Comparison of ENCODE assay signal across 12 cellular contexts in the genomic region with DNA sequence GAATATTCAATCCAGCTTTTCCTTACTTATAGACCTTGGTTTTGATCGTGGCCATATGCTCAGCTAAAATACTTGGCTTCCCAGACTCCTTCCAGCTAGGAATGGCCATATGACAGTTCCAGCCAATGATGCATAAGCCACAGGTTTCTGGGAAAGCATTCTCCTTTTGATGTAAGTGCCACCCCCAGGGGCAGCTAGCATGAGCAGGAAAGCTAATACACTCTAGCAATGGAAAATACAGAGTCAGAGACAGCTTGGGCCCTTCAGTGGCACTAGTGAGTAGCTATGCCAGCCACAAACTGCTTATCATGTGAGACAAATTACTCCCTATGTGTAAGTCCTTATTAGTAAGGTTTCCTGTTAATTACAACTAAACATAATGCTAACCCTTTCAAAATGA. TPM values are rescaled to one million over a fixed set of nuclear protein-coding genes. Genes with fewer than 3 reads are reported as not detected.
DNase-seq lines count a peak whose midpoint lies in the region; ATAC-seq, FAIRE-seq and TF ChIP-seq lines count a peak whose summit lies in the region.
"Had no signal": no experiment of that assay in that cellular context is flagged by ENCODE, and none has a peak within 500 bp of the region (broad histone marks: within the 10 kb centered on the region; RNA-seq: fewer than 3 reads in every experiment).

No MANE protein-coding gene starts in this region.

- H3K27ac Mint-ChIP-seq in T-helper 2 cell treated with Interferon-gamma antibody and Interleukin-4, amounts not matched to agents 5 μg/mL and 100 μg/mL, for 36 hours = peak overlapping the region; percentile 97

- TF ChIP-seq POLR2A in endothelial cell of umbilical vein (IDR thresholded peaks at IDR 0.05; ENCODE audit: low read depth, low read length) (no peak), stomach (IDR thresholded peaks at IDR 0.05) (no peak), adrenal gland (IDR thresholded peaks at IDR 0.05) (no peak)

- peak; percentile 40 for DNase-seq in activated T-cell treated with anti-CD3 and anti-CD28 coated beads, Interleukin-2, amount 50 U/mL, for 4 hours
- no peak for DNase-seq in activated T-cell treated with anti-CD3 and anti-CD28 coated beads, Interleukin-2, amount 50 U/mL, for 48 hours
- no peak for DNase-seq in T-helper 2 cell treated with Interferon-gamma antibody and Interleukin-4, amounts not matched to agents 5 μg/mL and 100 μg/mL, for 36 hours (ENCODE audit: low spot score)
- DNase-seq in endothelial cell of umbilical vein (ENCODE audit: low read depth, low spot score) = peak; percentile 41
- DNase-seq in stomach = no peak
- DNase-seq in HTR-8/SVneo (ENCODE audit: insufficient read length, low spot score) = no peak
- no peak for DNase-seq in adrenal gland
- DNase-seq: left ventricle myocardium superior, NCI-H510A had no signal

- H3K79me2 ChIP-seq in endothelial cell of umbilical vein (ENCODE audit: control insufficient read depth, insufficient read depth, low read length) = peaks cover 21% of the 10 kb centered on the region

- TF ChIP-seq EP300 in stomach (IDR thresholded peaks at IDR 0.05) = no peak

- H3K9ac ChIP-seq in endothelial cell of umbilical vein (replicated peaks; ENCODE audit: extremely low read depth, insufficient read depth, low read length) = no peak overlapping the region

- peak overlapping the region; percentile 39 for H3K4me3 Mint-ChIP-seq in activated T-cell treated with anti-CD3 and anti-CD28 coated beads, Interleukin-2, amount 50 U/mL, for 4 hours
- H3K4me3 Mint-ChIP-seq in T-helper 2 cell treated with Interferon-gamma antibody and Interleukin-4, amounts not matched to agents 5 μg/mL and 100 μg/mL, for 36 hours = peak overlapping the region; percentile 78
- H3K4me3 Mint-ChIP-seq: IgD-negative memory B cell had no signal

- BruUV-seq in endothelial cell of umbilical vein (replicated peaks; lab: Mats Ljungman, UMichigan) = no TSS peak

- no peaks in the 10 kb centered on the region for H4K20me1 ChIP-seq in endothelial cell of umbilical vein (replicated peaks; ENCODE audit: control insufficient read depth, extremely low read depth, insufficient read depth, low read length)

- H3K4me1 ChIP-seq in endothelial cell of umbilical vein (ENCODE audit: control insufficient read depth, extremely low read depth, insufficient read depth, low read length) (peaks cover 48% of the 10 kb centered on the region), stomach (peaks cover 61 to 97% (median 84%) of the 10 kb centered on the region in 4 donors), adrenal gland (replicated peaks in 1 of 2) (peaks cover 42 to 87% of the 10 kb centered on the region in 2 donors)

- H3K9me3 ChIP-seq in endothelial cell of umbilical vein (replicated peaks; ENCODE audit: control insufficient read depth, insufficient read depth, low read length) = no peaks in the 10 kb centered on the region
- no peaks in the 10 kb centered on the region for H3K9me3 ChIP-seq in stomach
- H3K9me3 ChIP-seq in adrenal gland (replicated peaks in 1 of 3) = no peaks in the 10 kb centered on the region
- H3K9me3 ChIP-seq: ascending aorta had no signal

- H3K36me3 ChIP-seq in endothelial cell of umbilical vein (ENCODE audit: control insufficient read depth in 2 of 2, extremely low read depth in 1 of 2, insufficient read depth in 2 of 2, low read length in 2 of 2) = no peaks in the 10 kb centered on the region
- peaks cover 0 to 28% (median 15%) of the 10 kb centered on the region in 4 donors for H3K36me3 ChIP-seq in stomach
- H3K36me3 ChIP-seq in adrenal gland (replicated peaks in 1 of 2) = peaks cover 0 to 21% of the 10 kb centered on the region in 2 donors

- dilution Hi-C loops in endothelial cell of umbilical vein (cut with MboI; ENCODE audit: extremely low pct_ligation_motif_present, low sequenced_read_pairs) = no loop called here

- no peaks in the 10 kb centered on the region for H3K9me1 ChIP-seq in endothelial cell of umbilical vein (replicated peaks; ENCODE audit: control insufficient read depth, extremely low read depth, insufficient read depth, low read length)

- ATAC-seq in activated T-cell treated with anti-CD3 and anti-CD28 coated beads, Interleukin-2, amount 50 U/mL, for 4 hours = no peak
- ATAC-seq in esophagus mucosa = no peak
- ATAC-seq: left ventricle myocardium superior had no signal

- TF ChIP-seq CTCF in endothelial cell of umbilical vein (IDR thresholded peaks at IDR 0.05; ENCODE audit: extremely low read depth in 1 of 2, insufficient read depth in 1 of 2, low read depth in 1 of 2, low read length in 2 of 2) (no peak), stomach (IDR thresholded peaks at IDR 0.05) (no peak), adrenal gland (IDR thresholded peaks at IDR 0.05) (no peak)

- peaks cover 18% of the 10 kb centered on the region for H3K36me3 Mint-ChIP-seq in activated T-cell treated with anti-CD3 and anti-CD28 coated beads, Interleukin-2, amount 50 U/mL, for 4 hours (ENCODE audit: insufficient read depth)
- peaks cover 49% of the 10 kb centered on the region for H3K36me3 Mint-ChIP-seq in T-helper 2 cell treated with Interferon-gamma antibody and Interleukin-4, amounts not matched to agents 5 μg/mL and 100 μg/mL, for 36 hours (ENCODE audit: low read depth)

- WGBS in stomach, 5 donors = 54 to 84% (median 72%) methylated on average over 1 of the region's 1 CpG
- 77 to 90% (median 86%) methylated on average over 1 of the region's 1 CpG for WGBS in adrenal gland, 4 donors

- H3K27me3 ChIP-seq in endothelial cell of umbilical vein (ENCODE audit: control insufficient read depth in 2 of 2, insufficient read depth in 2 of 2, low read length in 2 of 2) (no peaks in the 10 kb centered on the region), stomach (no peaks in the 10 kb centered on the region), adrenal gland (no peaks in the 10 kb centered on the region)
- H3K27me3 ChIP-seq: ascending aorta had no signal

- H3K27ac ChIP-seq in endothelial cell of umbilical vein (ENCODE audit: insufficient read depth, low read depth, low read length) = peak overlapping the region; percentile 10
- H3K27ac ChIP-seq in stomach = peak overlapping the region in 3 of 5 donors; percentile 46 to 75 (median 71)
- H3K27ac ChIP-seq in adrenal gland = peak overlapping the region in 2 of 5 donors; percentile 3 to 74

- H3K4me3 ChIP-seq in endothelial cell of umbilical vein (replicated peaks in 1 of 3; ENCODE audit: insufficient read depth in 1 of 3, low read depth in 1 of 3, low read length in 3 of 3) (no peak overlapping the region), stomach (no peak overlapping the region), adrenal gland (no peak overlapping the region)
- H3K4me3 ChIP-seq: ascending aorta had no signal

- H3K9me3 Mint-ChIP-seq in activated T-cell treated with anti-CD3 and anti-CD28 coated beads, Interleukin-2, amount 50 U/mL, for 4 hours = no peaks in the 10 kb centered on the region
- H3K9me3 Mint-ChIP-seq in T-helper 2 cell treated with Interferon-gamma antibody and Interleukin-4, amounts not matched to agents 5 μg/mL and 100 μg/mL, for 36 hours = no peaks in the 10 kb centered on the region
- H3K9me3 Mint-ChIP-seq: IgD-negative memory B cell had no signal

- FAIRE-seq in endothelial cell of umbilical vein (lab: Jason Lieb, UNC) (no peak), HTR-8/SVneo (lab: Jason Lieb, UNC) (no peak)

- peak overlapping the region; percentile 70 for H3K4me2 ChIP-seq in endothelial cell of umbilical vein (ENCODE audit: insufficient read depth, low read length)

- no peak overlapping the region for H2AFZ ChIP-seq in endothelial cell of umbilical vein (ENCODE audit: low read depth, low read length)

- no peaks in the 10 kb centered on the region for H3K27me3 Mint-ChIP-seq in activated T-cell treated with anti-CD3 and anti-CD28 coated beads, Interleukin-2, amount 50 U/mL, for 4 hours (ENCODE audit: low read depth)
- H3K27me3 Mint-ChIP-seq in T-helper 2 cell treated with Interferon-gamma antibody and Interleukin-4, amounts not matched to agents 5 μg/mL and 100 μg/mL, for 36 hours (ENCODE audit: low read depth) = no peaks in the 10 kb centered on the region

- CTCF ChIA-PET in endothelial cell of umbilical vein (lab: Charles Lee) = interaction anchor here (0.9 to 4.2 kb wide), 13 partner anchors 8 to 145 kb away, joined by 3 to 25 read pairs (median 4); no protein-coding TSS in a partner anchor

- POLR2A ChIA-PET in endothelial cell of umbilical vein (lab: Charles Lee) = interaction anchor here (1.2 kb wide), 1 partner anchor 8 kb away, joined by 3 read pairs; no protein-coding TSS in a partner anchor

- intact Hi-C loops in endothelial cell of umbilical vein (cut with micrococcal nuclease) (loop anchor here (1.0 to 2.0 kb wide), 4 partner anchors 10 to 24 kb away; no protein-coding TSS in a partner anchor), stomach (cut with DNase I; ENCODE audit: low total_unique reads) (no loop called here), adrenal gland (cut with DNase I) (no loop called here)

- H3K4me1 Mint-ChIP-seq in activated T-cell treated with anti-CD3 and anti-CD28 coated beads, Interleukin-2, amount 50 U/mL, for 4 hours (ENCODE audit: low read depth) = peaks cover 99% of the 10 kb centered on the region
- peaks cover 88% of the 10 kb centered on the region for H3K4me1 Mint-ChIP-seq in T-helper 2 cell treated with Interferon-gamma antibody and Interleukin-4, amounts not matched to agents 5 μg/mL and 100 μg/mL, for 36 hours (ENCODE audit: low read depth)

RNA-seq across cellular contexts. Expression of a gene that starts 26.7 kb away (rescaled TPM):
- total RNA-seq in activated T-cell treated with anti-CD3 and anti-CD28 coated beads, Interleukin-2, amount 50 U/mL, for 4 hours = 10 to 100 TPM; 22.8 to 24.9 (median 24.0) TPM
- total RNA-seq in endothelial cell of umbilical vein (45.4 and 46.1 TPM in 2 replicates), stomach (10 to 100 TPM; 38.2 to 61.7 (median 58.3) TPM), adrenal gland (10 to 100 TPM; 32.4 to 95.0 (median 66.5) TPM), esophagus mucosa (18.6 TPM)
- polyA plus RNA-seq in endothelial cell of umbilical vein (30.1 and 30.8 TPM in 2 replicates), stomach (10 to 100 TPM in 2 of 3 donors, 1 to 10 TPM in 1; 9.3 to 12.4 (median 11.7) TPM), adrenal gland (10 to 100 TPM; 16.3 to 24.5 (median 18.2) TPM)
- 22.8 and 24.3 TPM in 2 replicates for polyA plus RNA-seq in endothelial cell of umbilical vein (2011; cell fraction: cytosol; rRNA removed)
- 96.5 and 114 TPM in 2 replicates for polyA plus RNA-seq in endothelial cell of umbilical vein (2011; cell fraction: nucleus; rRNA removed)
- polyA plus RNA-seq in endothelial cell of umbilical vein (2012) = 25.8 and 28.4 TPM in 2 replicates
- 55.3 and 60.7 TPM in 2 replicates for polyA minus RNA-seq in endothelial cell of umbilical vein
- polyA minus RNA-seq in endothelial cell of umbilical vein (2011; cell fraction: cytosol; rRNA and poly(A)+ RNA removed) = 10.5 TPM
- polyA minus RNA-seq in endothelial cell of umbilical vein (2011; cell fraction: nucleus; rRNA and poly(A)+ RNA removed) = 61.2 and 71.6 TPM in 2 replicates

RNA-seq across cellular contexts. Expression of a gene that starts 41.5 kb away (rescaled TPM):
- total RNA-seq in activated T-cell treated with anti-CD3 and anti-CD28 coated beads, Interleukin-2, amount 50 U/mL, for 4 hours = not detected
- total RNA-seq in endothelial cell of umbilical vein = not detected in 2 replicates
- polyA plus RNA-seq in endothelial cell of umbilical vein = not detected in 2 replicates
- not detected in 2 replicates for polyA plus RNA-seq in endothelial cell of umbilical vein (2011; cell fraction: cytosol; rRNA removed)
- polyA plus RNA-seq in endothelial cell of umbilical vein (2011; cell fraction: nucleus; rRNA removed) = not detected in 2 replicates
- polyA plus RNA-seq in endothelial cell of umbilical vein (2012) = 0.08 TPM in 1 of 2 replicates, not detected in the other
- not detected in 2 replicates for polyA minus RNA-seq in endothelial cell of umbilical vein
- not detected for polyA minus RNA-seq in endothelial cell of umbilical vein (2011; cell fraction: cytosol; rRNA and poly(A)+ RNA removed)
- not detected in 2 replicates for polyA minus RNA-seq in endothelial cell of umbilical vein (2011; cell fraction: nucleus; rRNA and poly(A)+ RNA removed)
- total RNA-seq in stomach = under 1 TPM in 2 of 5 donors, not detected in 3; 0.29 to 0.45 TPM
- polyA plus RNA-seq in stomach = not detected
- total RNA-seq in adrenal gland = not detected
- not detected for polyA plus RNA-seq in adrenal gland
- not detected for total RNA-seq in esophagus mucosa
- total RNA-seq: ascending aorta, left ventricle myocardium superior had no signal
- polyA plus RNA-seq: IgD-negative memory B cell had no signal

Comparison
In these comparisons a context has a peak if more than half of its experiments do, and no peak if none do; other contexts are left out.
1. DNase-seq: peak in activated T-cell treated with anti-CD3 and anti-CD28 coated beads, Interleukin-2, amount 50 U/mL, for 4 hours (single experiment) and endothelial cell of umbilical vein (single experiment); none in activated T-cell treated with anti-CD3 and anti-CD28 coated beads, Interleukin-2, amount 50 U/mL, for 48 hours (0 of 2), T-helper 2 cell treated with Interferon-gamma antibody and Interleukin-4, amounts not matched to agents 5 μg/mL and 100 μg/mL, for 36 hours (single experiment), stomach (single experiment), HTR-8/SVneo (single experiment) and adrenal gland (0 of 7).